8 cellular contexts compared by ENCODE assay signal in genomic region chr18:2570772-2571199, GRCh38. TPM values are rescaled to one million over a fixed set of nuclear protein-coding genes. Genes with fewer than 3 reads are reported as not detected.
DNase-seq lines count a peak whose midpoint lies in the region; ATAC-seq and TF ChIP-seq lines count a peak whose summit lies in the region.

No MANE protein-coding gene starts in this region.

- H3K27ac ChIP-seq in right lobe of liver = peak overlapping the region; percentile 99

- no peaks in the 10 kb centered on the region for H3K9me3 ChIP-seq in right lobe of liver

- TF ChIP-seq POLR2A in right lobe of liver (IDR thresholded peaks at IDR 0.05) = no peak

- peak; percentile 49 for ATAC-seq in HG02678 (IDR thresholded peaks at IDR 0.05; ENCODE audit: unreplicated experiment)
- ATAC-seq in activated CD4-positive, CD25-positive, alpha-beta regulatory T cell treated with anti-CD3 and anti-CD28 coated beads, Interleukin-2, amount 50 U/mL, for 24 hours = peak; percentile 42 to 46
- peak; percentile 88 to 90 (median 89) for ATAC-seq in right lobe of liver

- peaks cover 0 to 13% (median 0%) of the 10 kb centered on the region in 4 donors for H3K4me1 ChIP-seq in right lobe of liver

- no peaks in the 10 kb centered on the region for H3K36me3 ChIP-seq in right lobe of liver

- WGBS in right lobe of liver (ENCODE audit: insufficient coverage, low coverage, low lambda C conversion rate, missing lambda C conversion rate) = 0% methylated on average over 16 of the region's 16 CpGs

- TF ChIP-seq CTCF in right lobe of liver (IDR thresholded peaks at IDR 0.05) = no peak

- peak; percentile 39 for DNase-seq in activated T-cell treated with anti-CD3 and anti-CD28 coated beads for 48 hours (ENCODE audit: low read depth)
- no peak for DNase-seq in activated T-cell treated with anti-CD3 and anti-CD28 coated beads for 4 hours
- DNase-seq in NCI-H128 (lab: John Stamatoyannopoulos, UW; ENCODE audit: unreplicated experiment) = peak; percentile 72
- peak; percentile 76 for DNase-seq in dermis blood vessel endothelial cell
- DNase-seq in right lobe of liver = peak; percentile 77 to 79 (median 77)
- peak; percentile 34 to 51 for DNase-seq in stimulated activated CD4-positive, alpha-beta T cell treated with anti-CD3 and anti-CD28 coated beads, Interleukin-4, amount 100 ng/mL, for 48 hours (ENCODE audit: low read depth in 2 of 2)

- no peaks in the 10 kb centered on the region for H3K27me3 ChIP-seq in right lobe of liver

- intact Hi-C loops in right lobe of liver (cut with DNase I) = no loop called here

- peak overlapping the region; percentile 65 to 72 (median 68) for H3K4me3 ChIP-seq in right lobe of liver

RNA-seq across cellular contexts. Expression of gene METTL4, which starts 0.5 kb away (rescaled TPM):
- total RNA-seq in dermis blood vessel endothelial cell = 14.3 and 14.8 TPM in 2 replicates
- total RNA-seq in right lobe of liver = 1 to 10 TPM; 3.2 to 4.9 (median 3.3) TPM

RNA-seq across cellular contexts. Expression of gene NDC80, which starts 0.6 kb away (rescaled TPM):
- total RNA-seq in dermis blood vessel endothelial cell = 9.0 and 38.6 TPM in 2 replicates
- total RNA-seq in right lobe of liver = 1 to 10 TPM in 2 of 6 experiments, under 1 TPM in 3, not detected in 1; 0.34 to 1.6 (median 0.55) TPM
